16 cellular contexts compared by ENCODE assay signal in the genomic region with DNA sequence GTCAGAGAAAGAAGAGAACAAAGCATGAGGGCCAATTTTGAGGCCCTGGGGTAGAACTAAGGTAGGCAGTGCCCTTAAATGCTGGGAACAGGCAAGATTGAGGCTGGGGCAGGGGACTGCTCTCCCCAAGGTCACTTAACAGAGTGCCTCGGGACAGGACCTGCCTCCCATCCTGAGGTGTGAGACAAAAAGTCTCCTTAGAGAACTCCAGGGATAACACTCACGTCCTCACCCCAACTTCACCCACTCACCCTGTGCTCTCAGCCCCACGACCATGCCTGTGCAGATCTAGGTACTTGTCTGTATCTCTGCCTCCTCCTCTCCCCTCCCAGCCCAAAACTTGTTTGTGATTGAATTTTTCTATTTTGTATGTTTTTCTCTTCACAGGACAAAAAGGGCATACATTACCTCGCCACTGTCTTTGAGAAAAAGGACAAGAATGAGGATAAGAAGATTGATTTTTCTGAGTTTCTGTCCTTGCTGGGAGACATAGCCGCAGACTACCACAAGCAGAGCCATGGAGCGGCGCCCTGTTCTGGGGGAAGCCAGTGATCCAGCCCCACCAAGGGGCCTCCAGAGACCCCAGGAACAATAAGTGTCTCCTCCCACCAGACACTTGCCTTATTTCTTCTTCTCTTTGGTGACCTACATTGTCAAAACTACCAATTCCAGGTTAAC. TPM values are rescaled to one million over a fixed set of nuclear protein-coding genes. Genes with fewer than 3 reads are reported as not detected.
DNase-seq lines count a peak whose midpoint lies in the region; FAIRE-seq and TF ChIP-seq lines count a peak whose summit lies in the region.
"Not testable (repeated sequence)": the region's sequence is repeated elsewhere in the genome, so short reads cannot be mapped to it uniquely, and the experiment has no call there.
"Had no signal": no experiment of that assay in that cellular context is flagged by ENCODE, and none has a peak within 500 bp of the region (broad histone marks: within the 10 kb centered on the region; RNA-seq: fewer than 3 reads in every experiment).

No MANE protein-coding gene starts in this region.

- not testable (repeated sequence) for H3K27me3 Mint-ChIP-seq in activated CD4-positive, alpha-beta memory T cell treated with anti-CD3 and anti-CD28 coated beads, Interleukin-2, amount 10 ng/mL, durations not matched to agents 7 days and 5 days; osteocyte (ENCODE audit: unreplicated experiment)
- peaks cover 13% of the 10 kb centered on the region for H3K27me3 Mint-ChIP-seq in type B pancreatic cell

- H3K9me3 ChIP-seq in right atrium auricular region; keratinocyte (ENCODE audit: control insufficient read depth, low read depth, low read length): not testable (repeated sequence)

- not testable (repeated sequence) for H2AFZ ChIP-seq in keratinocyte (ENCODE audit: control insufficient read depth, low read length)

- not testable (repeated sequence) for H3K9ac ChIP-seq in keratinocyte (ENCODE audit: control insufficient read depth, extremely low read depth, insufficient read depth, low read length)

- not testable (repeated sequence) for H3K4me1 Mint-ChIP-seq in activated CD4-positive, alpha-beta memory T cell treated with anti-CD3 and anti-CD28 coated beads, Interleukin-2, amount 10 ng/mL, durations not matched to agents 7 days and 5 days; osteocyte (ENCODE audit: unreplicated experiment); type B pancreatic cell (ENCODE audit: unreplicated experiment)

- dilution Hi-C loops in keratinocyte (cut with MboI; ENCODE audit: extremely low pct_ligation_motif_present, low sequenced_read_pairs) = not testable (repeated sequence)

- H3K27ac ChIP-seq in coronary artery; right atrium auricular region; keratinocyte (ENCODE audit: control insufficient read depth, insufficient read depth, low read length): not testable (repeated sequence)

- H3K4me3 ChIP-seq in coronary artery; right atrium auricular region; keratinocyte (ENCODE audit: control insufficient read depth in 2 of 3, extremely low read depth in 1 of 3, insufficient read depth in 2 of 3, low read depth in 1 of 3, low read length in 3 of 3): not testable (repeated sequence)

- CTCF ChIA-PET in activated CD4-positive, alpha-beta memory T cell treated with anti-CD3 and anti-CD28 coated beads, Interleukin-2, amount 10 ng/mL, durations not matched to agents 7 days and 5 days (lab: Charles Lee) = not testable (repeated sequence)

- H3K36me3 Mint-ChIP-seq in activated CD4-positive, alpha-beta memory T cell treated with anti-CD3 and anti-CD28 coated beads, Interleukin-2, amount 10 ng/mL, durations not matched to agents 7 days and 5 days (ENCODE audit: low read depth); osteocyte (ENCODE audit: unreplicated experiment); type B pancreatic cell: not testable (repeated sequence)

- not testable (repeated sequence) for H3K27ac Mint-ChIP-seq in activated CD4-positive, alpha-beta memory T cell treated with anti-CD3 and anti-CD28 coated beads, Interleukin-2, amount 10 ng/mL, durations not matched to agents 7 days and 5 days; osteocyte (ENCODE audit: unreplicated experiment); type B pancreatic cell

- not testable (repeated sequence) for H3K4me2 ChIP-seq in keratinocyte (ENCODE audit: control insufficient read depth, extremely low read depth, insufficient read depth, low read depth, low read length)

- TF ChIP-seq CTCF in coronary artery (IDR thresholded peaks at IDR 0.05); right atrium auricular region (IDR thresholded peaks at IDR 0.05); keratinocyte (optimal IDR thresholded peaks at IDR 0.05 in 1 of 3, IDR thresholded peaks at IDR 0.05 in 1 of 3, conservative IDR thresholded peaks at IDR 0.05 in 1 of 3; ENCODE audit: extremely low read depth in 1 of 3, insufficient read depth in 2 of 3, low read length in 3 of 3); osteocyte (IDR thresholded peaks at IDR 0.05); type B pancreatic cell (conservative IDR thresholded peaks at IDR 0.05): not testable (repeated sequence)

- H3K27me3 ChIP-seq in right atrium auricular region; keratinocyte (ENCODE audit: control insufficient read depth, extremely low read depth, insufficient read depth, low read length): not testable (repeated sequence)

- not testable (repeated sequence) for H3K9me1 ChIP-seq in keratinocyte (ENCODE audit: control insufficient read depth, extremely low read depth, insufficient read depth, low read length)

- not testable (repeated sequence) for H3K9me3 Mint-ChIP-seq in activated CD4-positive, alpha-beta memory T cell treated with anti-CD3 and anti-CD28 coated beads, Interleukin-2, amount 10 ng/mL, durations not matched to agents 7 days and 5 days; osteocyte (ENCODE audit: unreplicated experiment); type B pancreatic cell

- peak; percentile 26 for FAIRE-seq in keratinocyte (lab: Jason Lieb, UNC)

- not testable (repeated sequence) for H3K4me1 ChIP-seq in right atrium auricular region; keratinocyte (ENCODE audit: control insufficient read depth, extremely low read depth, insufficient read depth, low read length)

- peak; percentile 0 for DNase-seq in activated CD4-positive, alpha-beta memory T cell treated with anti-CD3 and anti-CD28 coated beads, Interleukin-2, amount 10 ng/mL, durations not matched to agents 7 days and 5 days
- peak; percentile 28 for DNase-seq in activated effector memory CD4-positive, alpha-beta T cell treated with anti-CD3 and anti-CD28 coated beads, Interleukin-2, amount 50 U/mL, for 16 hours
- DNase-seq in coronary artery (ENCODE audit: low spot score) (peak; percentile 28), right atrium auricular region (ENCODE audit: low spot score) (peak; percentile 18), osteocyte (ENCODE audit: extremely low spot score, unreplicated experiment) (peak; percentile 66), type B pancreatic cell (ENCODE audit: extremely low spot score, unreplicated experiment) (peak; percentile 43)
- DNase-seq in keratinocyte (ENCODE audit: low read depth, low spot score) = not testable (repeated sequence)

- not testable (repeated sequence) for H4K20me1 ChIP-seq in keratinocyte (ENCODE audit: control insufficient read depth, extremely low read depth, insufficient read depth, low read length)

- not testable (repeated sequence) for H3K79me2 ChIP-seq in keratinocyte (ENCODE audit: control insufficient read depth, insufficient read depth, low read length)

- H3K36me3 ChIP-seq in right atrium auricular region; keratinocyte (ENCODE audit: control insufficient read depth in 2 of 2, extremely low read depth in 1 of 2, insufficient read depth in 2 of 2, low read length in 2 of 2): not testable (repeated sequence)

- POLR2A ChIA-PET in activated CD4-positive, alpha-beta memory T cell treated with anti-CD3 and anti-CD28 coated beads, Interleukin-2, amount 10 ng/mL, durations not matched to agents 7 days and 5 days (lab: Charles Lee) = not testable (repeated sequence)

- not testable (repeated sequence) for H3K4me3 Mint-ChIP-seq in activated CD4-positive, alpha-beta memory T cell treated with anti-CD3 and anti-CD28 coated beads, Interleukin-2, amount 10 ng/mL, durations not matched to agents 7 days and 5 days; osteocyte (ENCODE audit: unreplicated experiment); type B pancreatic cell

RNA-seq across cellular contexts. Expression of a gene that starts 2.6 kb away (rescaled TPM):
- total RNA-seq in activated CD4-positive, alpha-beta memory T cell treated with anti-CD3 and anti-CD28 coated beads, Interleukin-2, amount 10 ng/mL, durations not matched to agents 7 days and 5 days = not detected
- total RNA-seq in right atrium auricular region = not detected
- polyA plus RNA-seq in keratinocyte = 0.01 TPM in 1 of 3 replicates, not detected in the others
- 0.29 TPM for polyA plus RNA-seq in keratinocyte (2011; ENCODE audit: low read depth)
- polyA plus RNA-seq in keratinocyte (2011; cell fraction: cytosol; rRNA removed) = 0.10 TPM in 1 of 2 replicates, not detected in the other
- polyA plus RNA-seq in keratinocyte (2011; cell fraction: nucleus; rRNA removed) = 0.11 and 0.20 TPM in 2 replicates
- polyA plus RNA-seq in keratinocyte (2012; ENCODE audit: low replicate concordance) = 0.37 TPM in 1 of 2 replicates, not detected in the other
- polyA minus RNA-seq in keratinocyte = not detected in 3 replicates
- not detected for polyA minus RNA-seq in keratinocyte (2011; cell fraction: cytosol; rRNA and poly(A)+ RNA removed)
- not detected in 2 replicates for polyA minus RNA-seq in keratinocyte (2011; cell fraction: nucleus; rRNA and poly(A)+ RNA removed)
- not detected in 2 replicates for total RNA-seq in osteocyte
- total RNA-seq in type B pancreatic cell (ENCODE audit: low replicate concordance) = not detected in 2 replicates
- total RNA-seq: A673; CD4-positive, alpha-beta memory T cell; CD4-positive, CD25-positive, alpha-beta regulatory T cell; CD8-positive, alpha-beta memory T cell; Daoy; G401; GM12878 had no signal
- polyA plus RNA-seq: AG04450; CD14-positive monocyte; CD4-positive, alpha-beta memory T cell; CD4-positive, CD25-positive, alpha-beta regulatory T cell; CD8-positive, alpha-beta memory T cell; GM12878 had no signal

RNA-seq across cellular contexts. Expression of a gene that starts 28.0 kb away (rescaled TPM):
- total RNA-seq in activated CD4-positive, alpha-beta memory T cell treated with anti-CD3 and anti-CD28 coated beads, Interleukin-2, amount 10 ng/mL, durations not matched to agents 7 days and 5 days = not detected
- total RNA-seq in right atrium auricular region = 10 to 100 TPM; 19.1 to 37.1 TPM
- polyA plus RNA-seq in keratinocyte = 99.7 to 1,918 TPM (median 403 TPM) in 3 replicates
- polyA plus RNA-seq in keratinocyte (2011; ENCODE audit: low read depth) = 238 TPM
- 425 and 730 TPM in 2 replicates for polyA plus RNA-seq in keratinocyte (2011; cell fraction: cytosol; rRNA removed)
- 279 and 328 TPM in 2 replicates for polyA plus RNA-seq in keratinocyte (2011; cell fraction: nucleus; rRNA removed)
- polyA plus RNA-seq in keratinocyte (2012; ENCODE audit: low replicate concordance) = 177 and 1,802 TPM in 2 replicates
- 4.8 to 96.5 TPM (median 24.3 TPM) in 3 replicates for polyA minus RNA-seq in keratinocyte
- 35.1 TPM for polyA minus RNA-seq in keratinocyte (2011; cell fraction: cytosol; rRNA and poly(A)+ RNA removed)
- polyA minus RNA-seq in keratinocyte (2011; cell fraction: nucleus; rRNA and poly(A)+ RNA removed) = 24.6 TPM in 2 replicates
- not detected in 2 replicates for total RNA-seq in osteocyte
- total RNA-seq in type B pancreatic cell (ENCODE audit: low replicate concordance) = 667 and 678 TPM in 2 replicates
- total RNA-seq: A673; CD4-positive, CD25-positive, alpha-beta regulatory T cell; CD8-positive, alpha-beta memory T cell; Daoy; G401; GM12878 had no signal
- polyA plus RNA-seq: AG04450; CD8-positive, alpha-beta memory T cell had no signal

RNA-seq across cellular contexts. Expression of a gene that starts 41.6 kb away (rescaled TPM):
- not detected for total RNA-seq in activated CD4-positive, alpha-beta memory T cell treated with anti-CD3 and anti-CD28 coated beads, Interleukin-2, amount 10 ng/mL, durations not matched to agents 7 days and 5 days
- total RNA-seq in right atrium auricular region (not detected), osteocyte (not detected in 2 replicates), type B pancreatic cell (ENCODE audit: low replicate concordance) (6.2 and 10.2 TPM in 2 replicates)
- 13.1 to 31.2 TPM (median 16.0 TPM) in 3 replicates for polyA plus RNA-seq in keratinocyte
- 12.2 TPM for polyA plus RNA-seq in keratinocyte (2011; ENCODE audit: low read depth)
- 13.8 and 57.6 TPM in 2 replicates for polyA plus RNA-seq in keratinocyte (2011; cell fraction: cytosol; rRNA removed)
- polyA plus RNA-seq in keratinocyte (2011; cell fraction: nucleus; rRNA removed) = 13.4 and 38.0 TPM in 2 replicates
- polyA plus RNA-seq in keratinocyte (2012; ENCODE audit: low replicate concordance) = 11.8 and 21.1 TPM in 2 replicates
- 0.92 to 3.0 TPM (median 2.2 TPM) in 3 replicates for polyA minus RNA-seq in keratinocyte
- not detected for polyA minus RNA-seq in keratinocyte (2011; cell fraction: cytosol; rRNA and poly(A)+ RNA removed)
- 4.7 and 9.0 TPM in 2 replicates for polyA minus RNA-seq in keratinocyte (2011; cell fraction: nucleus; rRNA and poly(A)+ RNA removed)
- total RNA-seq: A673; CD4-positive, alpha-beta memory T cell; CD4-positive, CD25-positive, alpha-beta regulatory T cell; CD8-positive, alpha-beta memory T cell; Daoy; G401; GM12878 had no signal
- polyA plus RNA-seq: AG04450; CD14-positive monocyte; CD4-positive, alpha-beta memory T cell; CD4-positive, CD25-positive, alpha-beta regulatory T cell; CD8-positive, alpha-beta memory T cell; GM12878 had no signal

RNA-seq across cellular contexts. Expression of a gene that starts 43.5 kb away (rescaled TPM):
- not detected for total RNA-seq in activated CD4-positive, alpha-beta memory T cell treated with anti-CD3 and anti-CD28 coated beads, Interleukin-2, amount 10 ng/mL, durations not matched to agents 7 days and 5 days
- total RNA-seq in right atrium auricular region (1 to 10 TPM; 5.5 to 5.7 TPM), osteocyte (not detected in 2 replicates), type B pancreatic cell (ENCODE audit: low replicate concordance) (0.62 TPM in 1 of 2 replicates, not detected in the other)
- 0.65 to 6.3 TPM (median 1.5 TPM) in 3 replicates for polyA plus RNA-seq in keratinocyte
- 0.75 TPM for polyA plus RNA-seq in keratinocyte (2011; ENCODE audit: low read depth)
- polyA plus RNA-seq in keratinocyte (2011; cell fraction: cytosol; rRNA removed) = 2.6 and 7.0 TPM in 2 replicates
- polyA plus RNA-seq in keratinocyte (2011; cell fraction: nucleus; rRNA removed) = 1.9 and 2.9 TPM in 2 replicates
- polyA plus RNA-seq in keratinocyte (2012; ENCODE audit: low replicate concordance) = 1.0 and 1.8 TPM in 2 replicates
- 3.2 TPM in 1 of 3 replicates, not detected in the others for polyA minus RNA-seq in keratinocyte
- polyA minus RNA-seq in keratinocyte (2011; cell fraction: cytosol; rRNA and poly(A)+ RNA removed) = not detected
- not detected in 2 replicates for polyA minus RNA-seq in keratinocyte (2011; cell fraction: nucleus; rRNA and poly(A)+ RNA removed)
- total RNA-seq: A673; CD4-positive, alpha-beta memory T cell; CD4-positive, CD25-positive, alpha-beta regulatory T cell; CD8-positive, alpha-beta memory T cell; Daoy; G401; GM12878 had no signal
- polyA plus RNA-seq: AG04450; CD8-positive, alpha-beta memory T cell; GM12878 had no signal

Comparison
In these comparisons a context has a peak if more than half of its experiments do, and no peak if none do; other contexts are left out.
1. RNA of a gene that starts 28.0 kb away (total RNA-seq): 667 to 678 TPM in type B pancreatic cell and 19.1 to 37.1 TPM in right atrium auricular region; not detected in activated CD4-positive, alpha-beta memory T cell treated with anti-CD3 and anti-CD28 coated beads, Interleukin-2, amount 10 ng/mL, durations not matched to agents 7 days and 5 days and not detected in osteocyte; every median in the first group is over 10 times any median in the second.